ENCODE assay signal across 3 cellular contexts in genomic region chr17:14926073-14926472, GRCh38.
TF ChIP-seq lines count a peak whose summit lies in the region.

No MANE protein-coding gene starts in this region.

TF ChIP-seq in liver, 16 proteins besides CTCF, POLR2A, EP300 and RAD21:
- TF ChIP-seq FOXA2 (IDR thresholded peaks at IDR 0.05): peak; percentile 10
- TF ChIP-seq, protein P1, sequence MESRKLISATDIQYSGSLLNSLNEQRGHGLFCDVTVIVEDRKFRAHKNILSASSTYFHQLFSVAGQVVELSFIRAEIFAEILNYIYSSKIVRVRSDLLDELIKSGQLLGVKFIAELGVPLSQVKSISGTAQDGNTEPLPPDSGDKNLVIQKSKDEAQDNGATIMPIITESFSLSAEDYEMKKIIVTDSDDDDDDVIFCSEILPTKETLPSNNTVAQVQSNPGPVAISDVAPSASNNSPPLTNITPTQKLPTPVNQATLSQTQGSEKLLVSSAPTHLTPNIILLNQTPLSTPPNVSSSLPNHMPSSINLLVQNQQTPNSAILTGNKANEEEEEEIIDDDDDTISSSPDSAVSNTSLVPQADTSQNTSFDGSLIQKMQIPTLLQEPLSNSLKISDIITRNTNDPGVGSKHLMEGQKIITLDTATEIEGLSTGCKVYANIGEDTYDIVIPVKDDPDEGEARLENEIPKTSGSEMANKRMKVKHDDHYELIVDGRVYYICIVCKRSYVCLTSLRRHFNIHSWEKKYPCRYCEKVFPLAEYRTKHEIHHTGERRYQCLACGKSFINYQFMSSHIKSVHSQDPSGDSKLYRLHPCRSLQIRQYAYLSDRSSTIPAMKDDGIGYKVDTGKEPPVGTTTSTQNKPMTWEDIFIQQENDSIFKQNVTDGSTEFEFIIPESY (IDR thresholded peaks at IDR 0.05): no peak
- no peak for TF ChIP-seq HNF4A (conservative IDR thresholded peaks at IDR 0.05)
- TF ChIP-seq YY1 (IDR thresholded peaks at IDR 0.05): no peak
TF ChIP-seq in liver: peak in this region for 1.

TF ChIP-seq in HepG2, 621 proteins besides CTCF, POLR2A, EP300 and RAD21:
- TF ChIP-seq ZNF597 (CRISPR knock-in tag; IDR thresholded peaks at IDR 0.05) (no peak), ZHX1 (CRISPR knock-in tag; IDR thresholded peaks at IDR 0.05; ENCODE audit: low read depth) (no peak), NPAS2 (CRISPR knock-in tag; IDR thresholded peaks at IDR 0.05; ENCODE audit: borderline replicate concordance) (no peak), ZNF7 (CRISPR knock-in tag; IDR thresholded peaks at IDR 0.05) (no peak), FOXP1 (IDR thresholded peaks at IDR 0.05) (no peak), FOXP1 (CRISPR knock-in tag; IDR thresholded peaks at IDR 0.05) (no peak)
- TF ChIP-seq, protein P1 (CRISPR knock-in tag; IDR thresholded peaks at IDR 0.05): no peak

TF ChIP-seq in H1, 55 proteins besides CTCF, POLR2A, EP300 and RAD21:
- TF ChIP-seq, protein P2, sequence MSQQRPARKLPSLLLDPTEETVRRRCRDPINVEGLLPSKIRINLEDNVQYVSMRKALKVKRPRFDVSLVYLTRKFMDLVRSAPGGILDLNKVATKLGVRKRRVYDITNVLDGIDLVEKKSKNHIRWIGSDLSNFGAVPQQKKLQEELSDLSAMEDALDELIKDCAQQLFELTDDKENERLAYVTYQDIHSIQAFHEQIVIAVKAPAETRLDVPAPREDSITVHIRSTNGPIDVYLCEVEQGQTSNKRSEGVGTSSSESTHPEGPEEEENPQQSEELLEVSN (IDR thresholded peaks at IDR 0.05): no peak
- TF ChIP-seq SIRT6 (IDR thresholded peaks at IDR 0.05; ENCODE audit: low read length): no peak
- no peak for TF ChIP-seq CREB1 (IDR thresholded peaks at IDR 0.05)
- TF ChIP-seq PHF8 (conservative IDR thresholded peaks at IDR 0.05; ENCODE audit: low read depth, low read length): no peak
